ENCODE assay signal across 1 cellular context in genomic region chr7:101121996-101122932, GRCh38.
TF ChIP-seq lines count a peak whose summit lies in the region.

No MANE protein-coding gene starts in this region.

TF ChIP-seq in IMR-90, 13 proteins besides CTCF, POLR2A, EP300 and RAD21:
- TF ChIP-seq FOS (IDR thresholded peaks at IDR 0.05; ENCODE audit: low read depth, low read length), result peak; percentile 90
- TF ChIP-seq RCOR1 (IDR thresholded peaks at IDR 0.05; ENCODE audit: insufficient replicate concordance, low read length), result no peak
- TF ChIP-seq CEBPB (IDR thresholded peaks at IDR 0.05; ENCODE audit: low read depth, low read length), result peak; percentile 80
- TF ChIP-seq MAZ (IDR thresholded peaks at IDR 0.05; ENCODE audit: borderline replicate concordance, low read depth, low read length), result peak; percentile 97
- TF ChIP-seq CHD1 (IDR thresholded peaks at IDR 0.05; ENCODE audit: low read depth, low read length), result peak; percentile 53; the same call in 1 of the 2 replicates
- TF ChIP-seq NFE2L2 (IDR thresholded peaks at IDR 0.05; ENCODE audit: low read depth, low read length), result peak; percentile 50; the same call in 1 of the 2 replicates
- peak; percentile 33; the same call in 1 of the 2 replicates for TF ChIP-seq MAFK (IDR thresholded peaks at IDR 0.05; ENCODE audit: low read depth, low read length)
- no peak for TF ChIP-seq MXI1 (IDR thresholded peaks at IDR 0.05; ENCODE audit: borderline replicate concordance, low read depth, low read length)
- TF ChIP-seq USF2 (IDR thresholded peaks at IDR 0.05; ENCODE audit: low read depth, low read length), result no peak
- TF ChIP-seq SMC3 (IDR thresholded peaks at IDR 0.05; ENCODE audit: low read depth, low read length), result no peak
- no peak; the same call in 1 of the 2 replicates for TF ChIP-seq ELK1 (IDR thresholded peaks at IDR 0.05; ENCODE audit: borderline replicate concordance, low read depth, low read length)
- TF ChIP-seq BHLHE40 (IDR thresholded peaks at IDR 0.05; ENCODE audit: low read depth, low read length), result no peak
- no peak for TF ChIP-seq RFX5 (IDR thresholded peaks at IDR 0.05; ENCODE audit: low read depth, low read length)
